ENCODE assay signal across 11 cellular contexts in genomic region chr1:81548918-81549587, GRCh38.
A peak's percentile ranks its signal among the peaks of the same experiment; 100 is the strongest.
DNase-seq lines count a peak whose midpoint lies in the region; ATAC-seq and TF ChIP-seq lines count a peak whose summit lies in the region.
"Had no signal": no experiment of that assay in that cellular context is flagged by ENCODE, and none has a peak within 500 bp of the region (broad histone marks: within the 10 kb centered on the region; RNA-seq: fewer than 3 reads in every experiment).

No MANE protein-coding gene starts in this region.

- no peak overlapping the region for H4K91ac ChIP-seq in trophoblast cell (ENCODE audit: low read depth, low read length)

- H3K27me3 ChIP-seq in trophoblast cell (ENCODE audit: insufficient read depth, low read length) = no peaks in the 10 kb centered on the region

- H4K8ac ChIP-seq in trophoblast cell (ENCODE audit: low read depth, low read length) = no peak overlapping the region

- H2AFZ ChIP-seq in trophoblast cell (ENCODE audit: insufficient read depth, low read length, poor library complexity) = no peak overlapping the region

- DNase-seq in trophoblast cell (no peak), SK-N-DZ (ENCODE audit: low spot score) (no peak), endothelial cell (ENCODE audit: low spot score) (no peak), NCI-H1436 treated with DMSO at 0.1 percent for 48 hours (lab: John Stamatoyannopoulos, UW) (no peak)
- no peak for DNase-seq in activated CD4-positive, alpha-beta T cell treated with anti-CD3 and anti-CD28 coated beads, Interleukin-2, amount 50 U/mL, for 48 hours
- DNase-seq: activated CD4-positive, alpha-beta T cell treated with anti-CD3 and anti-CD28 coated beads, Interleukin-2, amount 50 U/mL, for 4 hours; left colon; posterior cingulate gyrus had no signal

- no peaks in the 10 kb centered on the region for H3K36me3 Mint-ChIP-seq in endothelial cell (ENCODE audit: low read depth, unreplicated experiment)

- H3K27me3 Mint-ChIP-seq in endothelial cell (ENCODE audit: unreplicated experiment) = no peaks in the 10 kb centered on the region

- TF ChIP-seq CTCF in endothelial cell (IDR thresholded peaks at IDR 0.05; ENCODE audit: unreplicated experiment) = no peak

- H3K79me1 ChIP-seq in trophoblast cell (ENCODE audit: low read length) = peaks cover 15% of the 10 kb centered on the region

- no peak overlapping the region for H3K4ac ChIP-seq in trophoblast cell (ENCODE audit: low read depth, low read length)

- H3K4me1 Mint-ChIP-seq in endothelial cell (ENCODE audit: unreplicated experiment) = peaks cover 32% of the 10 kb centered on the region

- peaks cover 2% of the 10 kb centered on the region for H3K79me2 ChIP-seq in trophoblast cell (ENCODE audit: control insufficient read depth, insufficient read depth, low read length, poor library complexity)

- no peak overlapping the region for H2BK12ac ChIP-seq in trophoblast cell (ENCODE audit: low read length)

- ATAC-seq in GM19372 (IDR thresholded peaks at IDR 0.05; ENCODE audit: low read depth, unreplicated experiment) (peak; percentile 43), HG02759 (IDR thresholded peaks at IDR 0.05; ENCODE audit: unreplicated experiment) (peak; percentile 61), HG03520 (IDR thresholded peaks at IDR 0.05; ENCODE audit: unreplicated experiment) (peak; percentile 51)

- H3K14ac ChIP-seq in trophoblast cell (ENCODE audit: low read length) = no peak overlapping the region

- no peaks in the 10 kb centered on the region for H3K9me3 Mint-ChIP-seq in endothelial cell (ENCODE audit: unreplicated experiment)

- H3K9ac ChIP-seq in trophoblast cell (ENCODE audit: low read length) = no peak overlapping the region

- H3K27ac Mint-ChIP-seq in endothelial cell (ENCODE audit: unreplicated experiment) = no peak overlapping the region

- H3K9me3 ChIP-seq in trophoblast cell (ENCODE audit: insufficient read depth, low read depth, low read length) = no peaks in the 10 kb centered on the region

- H3K27ac ChIP-seq in trophoblast cell (ENCODE audit: low read depth, low read length) = peak overlapping the region; percentile 76

- H3K4me1 ChIP-seq in trophoblast cell (ENCODE audit: control insufficient read depth in 1 of 2, insufficient read depth in 2 of 2, low read length in 2 of 2) = peaks cover 5 to 13% of the 10 kb centered on the region in 2 experiments

- no peak overlapping the region for H4K12ac ChIP-seq in trophoblast cell (ENCODE audit: low read depth, low read length)

- no peak overlapping the region for H2AK5ac ChIP-seq in trophoblast cell (ENCODE audit: low read length)

- no peaks in the 10 kb centered on the region for H3K36me3 ChIP-seq in trophoblast cell (ENCODE audit: control insufficient read depth in 1 of 2, insufficient read depth in 2 of 2, low read length in 2 of 2)

- H3K4me2 ChIP-seq in trophoblast cell (ENCODE audit: low read length) = no peak overlapping the region

- H3K23ac ChIP-seq in trophoblast cell (ENCODE audit: low read length) = no peak overlapping the region

- H2BK5ac ChIP-seq in trophoblast cell (ENCODE audit: low read depth, low read length, poor library complexity) = no peak overlapping the region

- no CpG with 5 or more reads among the region's 3 CpGs for WGBS in trophoblast cell (ENCODE audit: extremely low coverage, insufficient coverage, insufficient read length)

- no peak overlapping the region for H3K4me3 ChIP-seq in trophoblast cell (ENCODE audit: low read depth, low read length)

- H2BK120ac ChIP-seq in trophoblast cell (ENCODE audit: insufficient read depth, low read length, poor library complexity) = peak overlapping the region; percentile 51

- H3K4me3 Mint-ChIP-seq in endothelial cell (ENCODE audit: unreplicated experiment) = no peak overlapping the region

- no peak overlapping the region for H3K18ac ChIP-seq in trophoblast cell (ENCODE audit: low read length)
